ENCODE assay signal across 1 cellular context in the genomic region with DNA sequence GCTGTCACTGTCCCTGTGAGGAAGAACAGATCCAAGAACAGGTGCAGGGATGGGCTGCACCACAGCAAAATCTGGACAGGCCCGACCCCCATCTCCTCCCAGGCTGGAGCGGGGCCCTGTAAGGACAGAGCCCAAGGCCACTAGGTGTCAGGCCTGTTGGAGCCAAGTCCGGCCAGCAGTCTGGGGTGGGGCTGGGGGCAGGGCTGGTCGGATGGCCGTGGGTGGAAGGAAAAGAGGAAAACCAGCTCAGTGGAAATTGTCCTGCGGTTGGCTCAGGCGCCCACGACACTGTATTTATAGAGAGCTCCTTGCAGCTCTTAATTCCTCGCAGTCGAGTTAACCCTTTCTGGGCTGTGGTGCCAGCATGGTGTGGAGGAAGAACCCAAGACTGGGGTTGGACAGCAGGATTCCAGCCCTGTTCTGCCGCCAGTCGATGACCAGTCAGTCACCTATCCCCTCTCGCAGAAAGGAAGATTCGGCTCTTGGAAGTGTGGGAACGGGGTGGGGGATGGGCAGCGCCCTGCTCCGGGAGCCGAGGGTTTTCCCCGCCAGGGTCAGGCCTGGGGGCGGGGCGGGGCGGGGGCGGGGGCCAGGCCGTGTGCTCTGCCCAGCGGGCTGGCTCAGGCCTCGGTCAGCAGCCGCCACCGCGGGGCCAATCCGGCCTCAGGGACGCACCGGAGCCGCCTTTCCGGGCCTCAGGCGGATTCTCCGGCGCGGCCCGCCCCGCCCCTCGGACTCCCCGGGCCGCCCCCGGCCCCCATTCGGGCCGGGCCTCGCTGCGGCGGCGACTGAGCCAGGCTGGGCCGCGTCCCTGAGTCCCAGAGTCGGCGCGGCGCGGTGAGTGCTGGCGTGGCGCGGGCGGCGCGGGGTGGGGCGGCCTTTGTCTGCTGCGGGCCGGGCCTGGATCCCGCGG.
TF ChIP-seq lines count a peak whose summit lies in the region.

TSS of gene CD276 (plus strand) at position 760 of the 913 bp plus-strand sequence. CDS start 15,257 bp downstream, outside the sequence.

TF ChIP-seq in HepG2, 621 proteins besides CTCF, POLR2A, EP300 and RAD21 (continued from another document and continues in another):
- TF ChIP-seq ZHX2 (IDR thresholded peaks at IDR 0.05; ENCODE audit: low read depth) (no peak), ZHX2 (CRISPR knock-in tag; IDR thresholded peaks at IDR 0.05; ENCODE audit: borderline replicate concordance) (0 out of 2 replicates have a peak, but pooled peaks have one; percentile 28), KDM3A (CRISPR knock-in tag; IDR thresholded peaks at IDR 0.05; ENCODE audit: low read depth) (no peak), BCL6 (CRISPR knock-in tag; IDR thresholded peaks at IDR 0.05) (no peak), ZNF121 (CRISPR knock-in tag; IDR thresholded peaks at IDR 0.05) (no peak), ZNF33B (CRISPR knock-in tag; IDR thresholded peaks at IDR 0.05) (no peak), MAZ (IDR thresholded peaks at IDR 0.05; ENCODE audit: borderline replicate concordance, low read depth, low read length) (no peak), MAZ (CRISPR knock-in tag; IDR thresholded peaks at IDR 0.05; ENCODE audit: low read depth) (no peak; the same call in 1 of the 2 replicates), MYNN (CRISPR knock-in tag; IDR thresholded peaks at IDR 0.05; ENCODE audit: low read depth) (no peak), ZNF414 (CRISPR knock-in tag; IDR thresholded peaks at IDR 0.05) (no peak), ELF1 (CRISPR knock-in tag; IDR thresholded peaks at IDR 0.05) (no peak), ATF3 (CRISPR knock-in tag; IDR thresholded peaks at IDR 0.05) (no peak), SMAD1 (CRISPR knock-in tag; IDR thresholded peaks at IDR 0.05; ENCODE audit: borderline replicate concordance, low read depth) (no peak), SOX6 (IDR thresholded peaks at IDR 0.05) (no peak), SOX6 (CRISPR knock-in tag; IDR thresholded peaks at IDR 0.05) (no peak), FOXJ3 (CRISPR knock-in tag; IDR thresholded peaks at IDR 0.05; ENCODE audit: borderline replicate concordance) (no peak), SMARCC2 (IDR thresholded peaks at IDR 0.05) (no peak), NR3C1 (CRISPR knock-in tag; IDR thresholded peaks at IDR 0.05) (no peak), ZNF878 (CRISPR knock-in tag; IDR thresholded peaks at IDR 0.05) (no peak), MTA1 (CRISPR knock-in tag; IDR thresholded peaks at IDR 0.05; ENCODE audit: borderline replicate concordance) (no peak), RARA (CRISPR knock-in tag; IDR thresholded peaks at IDR 0.05) (no peak), ZNF761 (CRISPR knock-in tag; conservative IDR thresholded peaks at IDR 0.05) (no peak), ZNF749 (CRISPR knock-in tag; IDR thresholded peaks at IDR 0.05; ENCODE audit: borderline replicate concordance) (no peak), SAP130 (CRISPR knock-in tag; IDR thresholded peaks at IDR 0.05; ENCODE audit: low read depth) (peak; percentile 34), ZNF326 (CRISPR knock-in tag; IDR thresholded peaks at IDR 0.05; ENCODE audit: borderline replicate concordance) (no peak), MAFF (IDR thresholded peaks at IDR 0.05; ENCODE audit: low read depth, low read length) (no peak), ZNF770 (CRISPR knock-in tag; IDR thresholded peaks at IDR 0.05) (no peak), HDAC6 (IDR thresholded peaks at IDR 0.05; ENCODE audit: low read depth, low read length) (no peak), MEF2D (CRISPR knock-in tag; IDR thresholded peaks at IDR 0.05) (no peak), TERF1 (CRISPR knock-in tag; IDR thresholded peaks at IDR 0.05) (no peak), SOX13 (IDR thresholded peaks at IDR 0.05) (no peak), SOX13 (CRISPR knock-in tag; conservative IDR thresholded peaks at IDR 0.05 in 1 of 2, IDR thresholded peaks at IDR 0.05 in 1 of 2) (no peak), NFATC3 (CRISPR knock-in tag; IDR thresholded peaks at IDR 0.05) (no peak), ZBTB8A (CRISPR knock-in tag; IDR thresholded peaks at IDR 0.05; ENCODE audit: borderline replicate concordance, low read depth) (no peak), USF2 (IDR thresholded peaks at IDR 0.05; ENCODE audit: low read depth, low read length) (no peak), USF2 (CRISPR knock-in tag; IDR thresholded peaks at IDR 0.05; ENCODE audit: borderline replicate concordance) (no peak), RCOR2 (CRISPR knock-in tag; IDR thresholded peaks at IDR 0.05) (no peak)
- TF ChIP-seq, protein P1, sequence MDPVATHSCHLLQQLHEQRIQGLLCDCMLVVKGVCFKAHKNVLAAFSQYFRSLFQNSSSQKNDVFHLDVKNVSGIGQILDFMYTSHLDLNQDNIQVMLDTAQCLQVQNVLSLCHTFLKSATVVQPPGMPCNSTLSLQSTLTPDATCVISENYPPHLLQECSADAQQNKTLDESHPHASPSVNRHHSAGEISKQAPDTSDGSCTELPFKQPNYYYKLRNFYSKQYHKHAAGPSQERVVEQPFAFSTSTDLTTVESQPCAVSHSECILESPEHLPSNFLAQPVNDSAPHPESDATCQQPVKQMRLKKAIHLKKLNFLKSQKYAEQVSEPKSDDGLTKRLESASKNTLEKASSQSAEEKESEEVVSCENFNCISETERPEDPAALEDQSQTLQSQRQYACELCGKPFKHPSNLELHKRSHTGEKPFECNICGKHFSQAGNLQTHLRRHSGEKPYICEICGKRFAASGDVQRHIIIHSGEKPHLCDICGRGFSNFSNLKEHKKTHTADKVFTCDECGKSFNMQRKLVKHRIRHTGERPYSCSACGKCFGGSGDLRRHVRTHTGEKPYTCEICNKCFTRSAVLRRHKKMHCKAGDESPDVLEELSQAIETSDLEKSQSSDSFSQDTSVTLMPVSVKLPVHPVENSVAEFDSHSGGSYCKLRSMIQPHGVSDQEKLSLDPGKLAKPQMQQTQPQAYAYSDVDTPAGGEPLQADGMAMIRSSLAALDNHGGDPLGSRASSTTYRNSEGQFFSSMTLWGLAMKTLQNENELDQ (CRISPR knock-in tag; IDR thresholded peaks at IDR 0.05; ENCODE audit: borderline replicate concordance) = no peak
- TF ChIP-seq, protein P2, sequence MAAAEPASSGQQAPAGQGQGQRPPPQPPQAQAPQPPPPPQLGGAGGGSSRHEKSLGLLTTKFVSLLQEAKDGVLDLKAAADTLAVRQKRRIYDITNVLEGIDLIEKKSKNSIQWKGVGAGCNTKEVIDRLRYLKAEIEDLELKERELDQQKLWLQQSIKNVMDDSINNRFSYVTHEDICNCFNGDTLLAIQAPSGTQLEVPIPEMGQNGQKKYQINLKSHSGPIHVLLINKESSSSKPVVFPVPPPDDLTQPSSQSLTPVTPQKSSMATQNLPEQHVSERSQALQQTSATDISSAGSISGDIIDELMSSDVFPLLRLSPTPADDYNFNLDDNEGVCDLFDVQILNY (CRISPR knock-in tag; conservative IDR thresholded peaks at IDR 0.05) = no peak
- TF ChIP-seq, protein P3, sequence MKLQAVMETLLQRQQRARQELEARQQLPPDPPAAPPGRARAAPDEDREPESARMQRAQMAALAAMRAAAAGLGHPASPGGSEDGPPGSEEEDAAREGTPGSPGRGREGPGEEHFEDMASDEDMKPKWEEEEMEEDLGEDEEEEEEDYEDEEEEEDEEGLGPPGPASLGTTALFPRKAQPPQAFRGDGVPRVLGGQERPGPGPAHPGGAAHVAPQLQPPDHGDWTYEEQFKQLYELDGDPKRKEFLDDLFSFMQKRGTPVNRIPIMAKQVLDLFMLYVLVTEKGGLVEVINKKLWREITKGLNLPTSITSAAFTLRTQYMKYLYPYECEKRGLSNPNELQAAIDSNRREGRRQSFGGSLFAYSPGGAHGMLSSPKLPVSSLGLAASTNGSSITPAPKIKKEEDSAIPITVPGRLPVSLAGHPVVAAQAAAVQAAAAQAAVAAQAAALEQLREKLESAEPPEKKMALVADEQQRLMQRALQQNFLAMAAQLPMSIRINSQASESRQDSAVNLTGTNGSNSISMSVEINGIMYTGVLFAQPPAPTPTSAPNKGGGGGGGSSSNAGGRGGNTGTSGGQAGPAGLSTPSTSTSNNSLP (IDR thresholded peaks at IDR 0.05; ENCODE audit: low read depth, low read length) = no peak
- TF ChIP-seq, protein P4, sequence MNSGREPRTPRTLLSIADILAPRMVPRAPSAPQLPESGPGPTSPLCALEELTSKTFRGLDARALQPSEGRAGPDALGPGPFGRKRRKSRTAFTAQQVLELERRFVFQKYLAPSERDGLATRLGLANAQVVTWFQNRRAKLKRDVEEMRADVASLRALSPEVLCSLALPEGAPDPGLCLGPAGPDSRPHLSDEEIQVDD (CRISPR knock-in tag; IDR thresholded peaks at IDR 0.05; ENCODE audit: borderline replicate concordance) = no peak
